16 cellular contexts compared by ENCODE assay signal in genomic region chr14:59377485-59377884, GRCh38.
DNase-seq lines count a peak whose midpoint lies in the region; ATAC-seq and TF ChIP-seq lines count a peak whose summit lies in the region.
"Had no signal": no experiment of that assay in that cellular context is flagged by ENCODE, and none has a peak within 500 bp of the region (broad histone marks: within the 10 kb centered on the region; RNA-seq: fewer than 3 reads in every experiment).

No MANE protein-coding gene starts in this region.

- H3K36me3 Mint-ChIP-seq in brain, result peaks cover 8% of the 10 kb centered on the region

- ATAC-seq in right cardiac atrium, result peak; percentile 43 to 51
- peak; percentile 9 for ATAC-seq in upper lobe of right lung
- no peak for ATAC-seq in HG03460 (IDR thresholded peaks at IDR 0.05; ENCODE audit: unreplicated experiment)
- ATAC-seq: activated naive CD8-positive, alpha-beta T cell treated with anti-CD3 and anti-CD28 coated beads, Interleukin-2, amount 50 U/mL, for 24 hours; stimulated activated naive CD8-positive, alpha-beta T cell treated with anti-CD3 and anti-CD28 coated beads, Interleukin-15, amount 100 ng/mL, for 72 hours had no signal

- peak overlapping the region in 3 of 5 experiments; percentile 13 to 59 (median 19) for H3K27ac Mint-ChIP-seq in brain
- H3K27ac Mint-ChIP-seq: activated naive CD8-positive, alpha-beta T cell treated with anti-CD3 and anti-CD28 coated beads, Interleukin-2, amount 50 U/mL, for 24 hours; stimulated activated naive CD8-positive, alpha-beta T cell treated with anti-CD3 and anti-CD28 coated beads, Interleukin-15, amount 100 ng/mL, for 72 hours had no signal

- DNase-seq in right cardiac atrium, result peak in 1 of 3 donors; percentile 59
- peak in 4 of 5 donors; percentile 35 to 64 (median 40) for DNase-seq in ovary
- DNase-seq in upper lobe of right lung, result no peak
- no peak for DNase-seq in SK-N-DZ (ENCODE audit: low spot score)
- DNase-seq in stimulated activated CD8-positive, alpha-beta memory T cell treated with anti-CD3 and anti-CD28 coated beads, Interleukin-4, amount 100 ng/mL, for 48 hours, result no peak
- DNase-seq: activated naive CD8-positive, alpha-beta T cell treated with anti-CD3 and anti-CD28 coated beads, Interleukin-2, amount 50 U/mL, for 24 hours; Calu3; central memory CD4-positive, alpha-beta T cell; GM23248; Kasumi-1; NCI-H1105 treated with DMSO at 0.1 percent for 48 hours; NCI-H774; stimulated activated CD4-positive, alpha-beta T cell treated with anti-CD3 and anti-CD28 coated beads, Interleukin-15, amount 100 ng/mL, for 24 hours; stimulated activated naive CD8-positive, alpha-beta T cell treated with anti-CD3 and anti-CD28 coated beads, Interleukin-15, amount 100 ng/mL, for 72 hours had no signal

- H3K36me3 ChIP-seq in ovary (no peaks in the 10 kb centered on the region), upper lobe of right lung (no peaks in the 10 kb centered on the region)

- H3K4me3 ChIP-seq in right cardiac atrium (ENCODE audit: low read length), result no peak overlapping the region
- H3K4me3 ChIP-seq in ovary, result no peak overlapping the region
- H3K4me3 ChIP-seq in upper lobe of right lung, result no peak overlapping the region
- H3K4me3 ChIP-seq: GM23248 had no signal

- peaks cover 7% of the 10 kb centered on the region for H3K4me1 ChIP-seq in right cardiac atrium (ENCODE audit: control insufficient read depth, insufficient read depth, low read length)
- H3K4me1 ChIP-seq in ovary (ENCODE audit: insufficient read depth), result peaks cover 9% of the 10 kb centered on the region
- H3K4me1 ChIP-seq in upper lobe of right lung, result peaks cover 9% of the 10 kb centered on the region

- H3K27me3 ChIP-seq in right cardiac atrium (ENCODE audit: control insufficient read depth, insufficient read depth) (no peaks in the 10 kb centered on the region), ovary (no peaks in the 10 kb centered on the region), upper lobe of right lung (no peaks in the 10 kb centered on the region)

- peaks cover 33% of the 10 kb centered on the region for H3K4me1 Mint-ChIP-seq in brain
- H3K4me1 Mint-ChIP-seq: activated naive CD8-positive, alpha-beta T cell treated with anti-CD3 and anti-CD28 coated beads, Interleukin-2, amount 50 U/mL, for 24 hours; stimulated activated naive CD8-positive, alpha-beta T cell treated with anti-CD3 and anti-CD28 coated beads, Interleukin-15, amount 100 ng/mL, for 72 hours had no signal

- TF ChIP-seq CTCF in brain (conservative IDR thresholded peaks at IDR 0.05) (no peak), ovary (IDR thresholded peaks at IDR 0.05) (no peak), upper lobe of right lung (IDR thresholded peaks at IDR 0.05) (no peak)

- no peak overlapping the region for H3K4me3 Mint-ChIP-seq in brain
- H3K4me3 Mint-ChIP-seq: activated naive CD8-positive, alpha-beta T cell treated with anti-CD3 and anti-CD28 coated beads, Interleukin-2, amount 50 U/mL, for 24 hours; stimulated activated naive CD8-positive, alpha-beta T cell treated with anti-CD3 and anti-CD28 coated beads, Interleukin-15, amount 100 ng/mL, for 72 hours had no signal

- H3K27me3 Mint-ChIP-seq in brain, result peaks cover 4% of the 10 kb centered on the region
- H3K27me3 Mint-ChIP-seq: stimulated activated naive CD8-positive, alpha-beta T cell treated with anti-CD3 and anti-CD28 coated beads, Interleukin-15, amount 100 ng/mL, for 72 hours had no signal

- H3K27ac ChIP-seq in right cardiac atrium (ENCODE audit: low read length), result peak overlapping the region; percentile 84
- H3K27ac ChIP-seq in ovary, result peak overlapping the region; percentile 31 to 44
- peak overlapping the region; percentile 53 for H3K27ac ChIP-seq in upper lobe of right lung
- H3K27ac ChIP-seq: GM23248 had no signal

- TF ChIP-seq POLR2A in ovary (IDR thresholded peaks at IDR 0.05), result no peak

- no peaks in the 10 kb centered on the region for H3K9me3 ChIP-seq in right cardiac atrium (ENCODE audit: control insufficient read depth, low read length)
- H3K9me3 ChIP-seq in ovary, result no peaks in the 10 kb centered on the region
- H3K9me3 ChIP-seq in upper lobe of right lung, result no peaks in the 10 kb centered on the region

- TF ChIP-seq EP300 in ovary (IDR thresholded peaks at IDR 0.05), result no peak

- intact Hi-C loops in right cardiac atrium (cut with DNase I) (loop anchor here in 2 of 4 donors (5.0 to 10.0 kb wide), 2 partner anchors 40 to 47 kb away; no protein-coding TSS in a partner anchor), ovary (cut with DNase I) (no loop called here), upper lobe of right lung (cut with DNase I) (no loop called here)

- H3K9me3 Mint-ChIP-seq in brain, result peaks cover 0 to 4% (median 3%) of the 10 kb centered on the region in 5 experiments

- 64% methylated on average over 3 of the region's 3 CpGs for WGBS in right cardiac atrium
- 0 to 16% (median 7%) methylated on average over 3 of the region's 3 CpGs for WGBS in ovary, 3 donors

Comparison
In these comparisons a context has a peak if more than half of its experiments do, and no peak if none do; other contexts are left out.
1. DNase-seq: peak in ovary (4 of 5); none in upper lobe of right lung (single experiment), SK-N-DZ (single experiment) and stimulated activated CD8-positive, alpha-beta memory T cell treated with anti-CD3 and anti-CD28 coated beads, Interleukin-4, amount 100 ng/mL, for 48 hours (single experiment).
2. Peak in every context shown above with its lines, with median percentiles within 50 percentile points of each other: H3K27ac ChIP-seq.